In the genomic region with DNA sequence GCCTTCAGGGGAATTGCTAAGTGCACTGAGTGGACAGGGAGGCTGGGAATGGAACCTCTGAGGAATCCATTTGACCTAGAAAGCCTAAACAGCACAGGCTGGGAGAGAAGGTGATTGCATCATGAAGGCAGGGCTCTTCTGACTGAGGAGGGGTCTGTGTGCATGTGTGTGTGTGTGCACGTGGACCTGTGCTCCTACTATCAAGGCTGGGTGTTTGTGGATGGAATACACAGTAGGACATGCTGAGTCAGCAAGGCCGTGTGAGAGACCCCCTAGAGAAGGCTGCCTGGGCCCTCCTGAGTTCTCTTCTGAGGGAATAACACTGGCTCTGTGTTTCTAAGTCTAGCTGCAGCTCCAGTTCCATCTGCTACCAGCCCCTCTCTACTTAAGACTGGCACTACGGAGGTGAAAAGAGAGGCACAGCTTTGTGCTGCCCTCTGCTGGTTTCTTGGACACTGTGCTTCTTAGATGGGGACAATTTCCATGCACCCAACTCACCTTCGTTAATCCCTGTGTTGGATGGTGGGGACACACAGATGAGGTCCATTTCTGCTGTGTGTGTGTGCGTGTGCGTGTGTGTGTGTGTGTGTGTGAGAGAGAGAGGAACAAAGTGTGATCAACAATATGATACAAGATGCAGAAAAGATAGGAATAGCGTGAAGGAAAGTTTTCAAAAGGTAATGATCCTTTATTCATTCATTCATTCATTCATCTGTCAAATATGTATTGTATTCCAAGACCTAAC, we compare ENCODE assay signal across 8 cellular contexts. TPM values are rescaled to one million over a fixed set of nuclear protein-coding genes. Genes with fewer than 3 reads are reported as not detected.
DNase-seq lines count a peak whose midpoint lies in the region; ATAC-seq lines count a peak whose summit lies in the region.

No MANE protein-coding gene starts in this region.

- intact Hi-C loops in right cardiac atrium (cut with DNase I): loop anchor here (2.0 to 10.0 kb wide), 8 partner anchors 60 to 250 kb away; a partner anchor contains a TSS
- intact Hi-C loops in sciatic nerve (cut with DNase I): loop anchor here (5.0 kb wide), 1 partner anchor 193 kb away; no protein-coding TSS in a partner anchor

- no peaks in the 10 kb centered on the region for H3K4me1 ChIP-seq in right cardiac atrium (ENCODE audit: control insufficient read depth, insufficient read depth, low read length)

- peaks cover 23% of the 10 kb centered on the region for H3K27me3 Mint-ChIP-seq in activated naive CD8-positive, alpha-beta T cell treated with anti-CD3 and anti-CD28 coated beads, Interleukin-2, amount 50 U/mL, for 24 hours

- no peak overlapping the region for H3K4me3 Mint-ChIP-seq in activated naive CD8-positive, alpha-beta T cell treated with anti-CD3 and anti-CD28 coated beads, Interleukin-2, amount 50 U/mL, for 24 hours

- H3K9me3 Mint-ChIP-seq in activated naive CD8-positive, alpha-beta T cell treated with anti-CD3 and anti-CD28 coated beads, Interleukin-2, amount 50 U/mL, for 24 hours: no peaks in the 10 kb centered on the region

- 13% methylated on average over 7 of the region's 7 CpGs for WGBS in right cardiac atrium

- no peaks in the 10 kb centered on the region for H3K36me3 Mint-ChIP-seq in activated naive CD8-positive, alpha-beta T cell treated with anti-CD3 and anti-CD28 coated beads, Interleukin-2, amount 50 U/mL, for 24 hours (ENCODE audit: low read depth)

- peak; percentile 25 for DNase-seq in GM04503 (ENCODE audit: low read depth)
- peak; percentile 52 for DNase-seq in NCI-H146 treated with DMSO at 0.1 percent for 48 hours (lab: John Stamatoyannopoulos, UW; ENCODE audit: unreplicated experiment)
- DNase-seq in SW480 (ENCODE audit: low spot score): peak; percentile 75
- peak; percentile 62 for DNase-seq in activated naive CD8-positive, alpha-beta T cell treated with anti-CD3 and anti-CD28 coated beads, Interleukin-2, amount 50 U/mL, for 24 hours
- DNase-seq in right cardiac atrium: peak; percentile 58 to 83 (median 72)
- peak; percentile 78 for DNase-seq in sciatic nerve (ENCODE audit: low spot score)

- no peaks in the 10 kb centered on the region for H3K27me3 ChIP-seq in right cardiac atrium (ENCODE audit: control insufficient read depth, insufficient read depth)

- H3K27ac Mint-ChIP-seq in activated naive CD8-positive, alpha-beta T cell treated with anti-CD3 and anti-CD28 coated beads, Interleukin-2, amount 50 U/mL, for 24 hours: no peak overlapping the region

- H3K27ac ChIP-seq in right cardiac atrium (ENCODE audit: low read length): no peak overlapping the region

- peak; percentile 84 for ATAC-seq in HG02678 (IDR thresholded peaks at IDR 0.05; ENCODE audit: unreplicated experiment)
- ATAC-seq in activated naive CD8-positive, alpha-beta T cell treated with anti-CD3 and anti-CD28 coated beads, Interleukin-2, amount 50 U/mL, for 24 hours: peak; percentile 93
- ATAC-seq in right cardiac atrium: peak; percentile 92 to 93
- ATAC-seq in sciatic nerve: peak; percentile 94
- ATAC-seq in HG03025 (IDR thresholded peaks at IDR 0.05; ENCODE audit: low FRiP score, unreplicated experiment): no peak

- H3K4me1 Mint-ChIP-seq in activated naive CD8-positive, alpha-beta T cell treated with anti-CD3 and anti-CD28 coated beads, Interleukin-2, amount 50 U/mL, for 24 hours: no peaks in the 10 kb centered on the region

- H3K9me3 ChIP-seq in right cardiac atrium (ENCODE audit: control insufficient read depth, low read length): no peaks in the 10 kb centered on the region

- H3K4me3 ChIP-seq in right cardiac atrium (ENCODE audit: low read length): no peak overlapping the region

RNA-seq across cellular contexts. Expression of a gene that starts 6.2 kb away (rescaled TPM):
- total RNA-seq in right cardiac atrium: 10 to 100 TPM; 67.9 to 78.3 (median 75.5) TPM
- polyA plus RNA-seq in right cardiac atrium: 21.3 TPM
- 109 TPM for total RNA-seq in sciatic nerve

RNA-seq across cellular contexts. Expression of a gene that starts 53.5 kb away (rescaled TPM):
- total RNA-seq in right cardiac atrium (not detected), sciatic nerve (not detected)
- 0.14 TPM for polyA plus RNA-seq in right cardiac atrium

RNA-seq across cellular contexts. Expression of a gene that starts 57.0 kb away (rescaled TPM):
- total RNA-seq in right cardiac atrium: 100 to 1,000 TPM; 144 to 181 (median 166) TPM
- polyA plus RNA-seq in right cardiac atrium: 218 TPM
- 24.0 TPM for total RNA-seq in sciatic nerve

Comparison
In these comparisons a context has a peak if more than half of its experiments do, and no peak if none do; other contexts are left out.
1. DNase-seq: peak in every context shown above with its lines; median percentile 78 in sciatic nerve; 75 in SW480; 72 in right cardiac atrium; 62 in activated naive CD8-positive, alpha-beta T cell treated with anti-CD3 and anti-CD28 coated beads, Interleukin-2, amount 50 U/mL, for 24 hours; 52 in NCI-H146 treated with DMSO at 0.1 percent for 48 hours; 25 in GM04503.